Comparison of ENCODE assay signal across 11 cellular contexts in the genomic region with DNA sequence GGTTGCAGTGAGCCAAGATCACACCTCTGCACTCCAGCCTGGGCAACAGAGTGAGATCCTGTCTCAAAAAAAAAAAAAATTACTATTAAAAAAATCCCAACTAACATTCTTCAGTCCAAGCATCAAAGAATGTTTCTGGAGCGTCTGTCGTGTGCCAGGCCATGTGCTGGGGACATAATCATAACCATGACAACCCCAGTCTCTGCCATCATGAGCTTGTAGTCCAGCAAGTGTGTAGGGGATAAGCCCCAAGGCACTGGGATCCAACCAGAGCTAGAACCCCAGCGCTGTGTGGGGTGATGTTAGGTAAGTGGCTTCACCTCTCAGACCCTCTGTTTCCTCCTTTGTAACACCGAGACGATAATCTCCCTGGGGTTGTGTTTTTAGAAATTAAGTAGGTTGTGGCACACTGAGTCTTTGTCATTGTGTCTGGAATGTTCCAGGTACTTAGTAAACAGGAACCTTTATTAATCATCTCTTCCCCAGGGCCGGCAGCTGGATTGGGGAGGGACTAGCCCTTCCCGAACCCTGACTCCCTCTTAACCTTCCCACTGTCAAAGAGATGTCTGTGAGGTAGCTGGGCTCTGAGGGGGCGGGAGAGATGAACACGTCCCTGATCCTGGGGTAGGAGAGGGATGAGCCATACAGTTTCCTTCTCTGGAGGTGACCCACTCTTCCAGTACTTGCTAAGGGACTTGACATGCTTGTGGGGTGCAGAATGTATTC. TPM values are rescaled to one million over a fixed set of nuclear protein-coding genes. Genes with fewer than 3 reads are reported as not detected.
A peak's percentile ranks its signal among the peaks of the same experiment; 100 is the strongest.
DNase-seq lines count a peak whose midpoint lies in the region; ATAC-seq and TF ChIP-seq lines count a peak whose summit lies in the region.
"Had no signal": no experiment of that assay in that cellular context is flagged by ENCODE, and none has a peak within 500 bp of the region (broad histone marks: within the 10 kb centered on the region; RNA-seq: fewer than 3 reads in every experiment).

No MANE protein-coding gene starts in this region.

- no peak for DNase-seq in CD4-positive, CD25-positive, alpha-beta regulatory T cell
- DNase-seq in fibroblast of pulmonary artery (ENCODE audit: low read depth) (peak; percentile 44), trophoblast cell (no peak), mucosa of descending colon (no peak), mucosa of gallbladder (ENCODE audit: low spot score) (no peak), cortex of kidney (lab: John Stamatoyannopoulos, UW) (no peak)
- no peak for DNase-seq in activated T-cell treated with anti-CD3 and anti-CD28 coated beads, Interleukin-2, amount 50 U/mL, for 72 hours
- DNase-seq: aorta, NCI-H1930, T1000 had no signal

- peak overlapping the region in 1 of 4 donors; percentile 57 for H3K4me3 Mint-ChIP-seq in CD4-positive, CD25-positive, alpha-beta regulatory T cell
- no peak overlapping the region for H3K4me3 Mint-ChIP-seq in activated T-cell treated with anti-CD3 and anti-CD28 coated beads, Interleukin-2, amount 50 U/mL, for 72 hours

- no peaks in the 10 kb centered on the region for H3K9me3 Mint-ChIP-seq in CD4-positive, CD25-positive, alpha-beta regulatory T cell
- H3K9me3 Mint-ChIP-seq in activated T-cell treated with anti-CD3 and anti-CD28 coated beads, Interleukin-2, amount 50 U/mL, for 72 hours: peaks cover 0 to 2% of the 10 kb centered on the region in 2 donors

- no peaks in the 10 kb centered on the region for H3K9me3 ChIP-seq in CD4-positive, CD25-positive, alpha-beta regulatory T cell (ENCODE audit: control insufficient read depth in 2 of 2, low read length in 2 of 2)
- H3K9me3 ChIP-seq in trophoblast cell (ENCODE audit: insufficient read depth, low read depth, low read length) (no peaks in the 10 kb centered on the region), mucosa of descending colon (no peaks in the 10 kb centered on the region)

- no peak overlapping the region for H3K23ac ChIP-seq in trophoblast cell (ENCODE audit: low read length)

- H2BK120ac ChIP-seq in trophoblast cell (ENCODE audit: insufficient read depth, low read length, poor library complexity): no peak overlapping the region

- peaks cover 28% of the 10 kb centered on the region for H3K79me2 ChIP-seq in trophoblast cell (ENCODE audit: control insufficient read depth, insufficient read depth, low read length, poor library complexity)

- ATAC-seq in CD4-positive, CD25-positive, alpha-beta regulatory T cell (ENCODE audit: low read depth in 2 of 2): no peak
- ATAC-seq in mucosa of descending colon: no peak
- ATAC-seq in activated T-cell treated with anti-CD3 and anti-CD28 coated beads, Interleukin-2, amount 50 U/mL, for 72 hours (replicated peaks in 1 of 2): no peak

- peak overlapping the region; percentile 81 for H3K4ac ChIP-seq in trophoblast cell (ENCODE audit: low read depth, low read length)

- no peak overlapping the region for H3K4me3 ChIP-seq in CD4-positive, CD25-positive, alpha-beta regulatory T cell (ENCODE audit: low read depth, low read length)
- H3K4me3 ChIP-seq in fibroblast of pulmonary artery (replicated peaks; ENCODE audit: low read depth, low read length): peak overlapping the region; percentile 95
- H3K4me3 ChIP-seq in trophoblast cell (ENCODE audit: low read depth, low read length): no peak overlapping the region
- no peak overlapping the region for H3K4me3 ChIP-seq in mucosa of descending colon

- H3K36me3 ChIP-seq in CD4-positive, CD25-positive, alpha-beta regulatory T cell (ENCODE audit: control insufficient read depth, insufficient read depth, low read length): peaks cover 18% of the 10 kb centered on the region
- H3K36me3 ChIP-seq in trophoblast cell (ENCODE audit: control insufficient read depth in 1 of 2, insufficient read depth in 2 of 2, low read length in 2 of 2) (peaks cover 34 to 37% of the 10 kb centered on the region in 2 experiments), mucosa of descending colon (ENCODE audit: low read depth) (no peaks in the 10 kb centered on the region)

- H3K27me3 ChIP-seq in CD4-positive, CD25-positive, alpha-beta regulatory T cell (ENCODE audit: control insufficient read depth, insufficient read depth, low read length): no peaks in the 10 kb centered on the region
- no peaks in the 10 kb centered on the region for H3K27me3 ChIP-seq in trophoblast cell (ENCODE audit: insufficient read depth, low read length)

- H2AK5ac ChIP-seq in trophoblast cell (ENCODE audit: low read length): no peak overlapping the region

- no peak overlapping the region for H3K9ac ChIP-seq in trophoblast cell (ENCODE audit: low read length)

- H2BK5ac ChIP-seq in trophoblast cell (ENCODE audit: low read depth, low read length, poor library complexity): no peak overlapping the region

- intact Hi-C loops in mucosa of descending colon (cut with DNase I, micrococcal nuclease): no loop called here

- H3K4me2 ChIP-seq in trophoblast cell (ENCODE audit: low read length): no peak overlapping the region

- H3K27ac Mint-ChIP-seq in CD4-positive, CD25-positive, alpha-beta regulatory T cell: peak overlapping the region in 2 of 3 donors; percentile 28 to 35
- no peak overlapping the region for H3K27ac Mint-ChIP-seq in activated T-cell treated with anti-CD3 and anti-CD28 coated beads, Interleukin-2, amount 50 U/mL, for 72 hours

- no peak overlapping the region for H3K27ac ChIP-seq in CD4-positive, CD25-positive, alpha-beta regulatory T cell (ENCODE audit: insufficient read depth, low read length, poor library complexity, severe bottlenecking)
- H3K27ac ChIP-seq in adipose tissue (ENCODE audit: low read depth, low read length) (peak overlapping the region; percentile 6), trophoblast cell (ENCODE audit: low read depth, low read length) (no peak overlapping the region)

- no peak overlapping the region for H3K14ac ChIP-seq in trophoblast cell (ENCODE audit: low read length)

- H2AFZ ChIP-seq in trophoblast cell (ENCODE audit: insufficient read depth, low read length, poor library complexity): no peak overlapping the region

- TF ChIP-seq CTCF in fibroblast of pulmonary artery (IDR thresholded peaks at IDR 0.05; ENCODE audit: low read length, missing control alignments) (no peak), mucosa of descending colon (IDR thresholded peaks at IDR 0.05) (no peak)

- no peak overlapping the region for H4K8ac ChIP-seq in trophoblast cell (ENCODE audit: low read depth, low read length)

- H2BK12ac ChIP-seq in trophoblast cell (ENCODE audit: low read length): no peak overlapping the region

- H3K36me3 Mint-ChIP-seq in CD4-positive, CD25-positive, alpha-beta regulatory T cell: peaks cover 18% of the 10 kb centered on the region
- peaks cover 16 to 30% of the 10 kb centered on the region in 2 donors for H3K36me3 Mint-ChIP-seq in activated T-cell treated with anti-CD3 and anti-CD28 coated beads, Interleukin-2, amount 50 U/mL, for 72 hours (ENCODE audit: insufficient read depth in 2 of 2)

- H3K4me1 ChIP-seq in CD4-positive, CD25-positive, alpha-beta regulatory T cell (ENCODE audit: control insufficient read depth, insufficient read depth, low read length, poor library complexity, severe bottlenecking): peaks cover 26% of the 10 kb centered on the region
- H3K4me1 ChIP-seq in trophoblast cell (ENCODE audit: control insufficient read depth in 1 of 2, insufficient read depth in 2 of 2, low read length in 2 of 2): peaks cover 5 to 7% of the 10 kb centered on the region in 2 experiments
- peaks cover 30% of the 10 kb centered on the region for H3K4me1 ChIP-seq in mucosa of descending colon (ENCODE audit: low read depth)

- H3K4me1 Mint-ChIP-seq in CD4-positive, CD25-positive, alpha-beta regulatory T cell: peaks cover 11 to 54% (median 30%) of the 10 kb centered on the region in 4 donors
- peaks cover 70% of the 10 kb centered on the region for H3K4me1 Mint-ChIP-seq in activated T-cell treated with anti-CD3 and anti-CD28 coated beads, Interleukin-2, amount 50 U/mL, for 72 hours (ENCODE audit: low read depth)

- peaks cover 22% of the 10 kb centered on the region for H3K79me1 ChIP-seq in trophoblast cell (ENCODE audit: low read length)

- no peak overlapping the region for H4K91ac ChIP-seq in trophoblast cell (ENCODE audit: low read depth, low read length)

- WGBS in adipose tissue, 3 donors: 52 to 60% (median 57%) methylated on average over 9 of the region's 9 CpGs
- WGBS in trophoblast cell (ENCODE audit: extremely low coverage, insufficient coverage, insufficient read length): no CpG with 5 or more reads among the region's 9 CpGs

- no peak overlapping the region for H4K12ac ChIP-seq in trophoblast cell (ENCODE audit: low read depth, low read length)

- H3K27me3 Mint-ChIP-seq in CD4-positive, CD25-positive, alpha-beta regulatory T cell: no peaks in the 10 kb centered on the region
- no peaks in the 10 kb centered on the region for H3K27me3 Mint-ChIP-seq in activated T-cell treated with anti-CD3 and anti-CD28 coated beads, Interleukin-2, amount 50 U/mL, for 72 hours (ENCODE audit: low read depth)

- H3K18ac ChIP-seq in trophoblast cell (ENCODE audit: low read length): no peak overlapping the region

RNA-seq across cellular contexts. Expression of gene ITPKC, which starts 5.2 kb away (rescaled TPM):
- total RNA-seq in CD4-positive, CD25-positive, alpha-beta regulatory T cell: 5.6 TPM
- polyA plus RNA-seq in CD4-positive, CD25-positive, alpha-beta regulatory T cell: 1 to 10 TPM; 2.2 to 4.8 (median 4.5) TPM
- polyA plus RNA-seq in adipose tissue: 10 to 100 TPM; 14.6 to 58.3 (median 43.1) TPM
- polyA plus RNA-seq in trophoblast cell (2013): 13.1 and 13.5 TPM in 2 replicates
- 10 to 100 TPM; 22.1 to 26.1 (median 23.2) TPM for total RNA-seq in mucosa of descending colon
- 10 to 100 TPM; 14.4 to 15.1 TPM for total RNA-seq in activated T-cell treated with anti-CD3 and anti-CD28 coated beads, Interleukin-2, amount 50 U/mL, for 72 hours
- total RNA-seq in mucosa of gallbladder: 21.4 TPM

RNA-seq across cellular contexts. Expression of gene COQ8B, which starts 5.4 kb away (rescaled TPM):
- 32.4 TPM for total RNA-seq in CD4-positive, CD25-positive, alpha-beta regulatory T cell
- polyA plus RNA-seq in CD4-positive, CD25-positive, alpha-beta regulatory T cell: 10 to 100 TPM; 10.6 to 15.0 (median 13.5) TPM
- polyA plus RNA-seq in adipose tissue: 10 to 100 TPM; 26.2 to 35.5 (median 29.4) TPM
- 14.4 and 14.9 TPM in 2 replicates for polyA plus RNA-seq in trophoblast cell (2013)
- 10 to 100 TPM; 29.9 to 49.2 (median 39.3) TPM for total RNA-seq in mucosa of descending colon
- 10 to 100 TPM; 45.4 to 58.6 TPM for total RNA-seq in activated T-cell treated with anti-CD3 and anti-CD28 coated beads, Interleukin-2, amount 50 U/mL, for 72 hours
- total RNA-seq in mucosa of gallbladder: 76.4 TPM

RNA-seq across cellular contexts. Expression of gene ACTMAP, which starts 28.2 kb away (rescaled TPM):
- total RNA-seq in CD4-positive, CD25-positive, alpha-beta regulatory T cell: 5.5 TPM
- 1 to 10 TPM; 2.1 to 3.2 (median 2.6) TPM for polyA plus RNA-seq in CD4-positive, CD25-positive, alpha-beta regulatory T cell
- polyA plus RNA-seq in adipose tissue: 1 to 10 TPM; 3.5 to 7.1 (median 5.1) TPM
- 7.5 and 8.6 TPM in 2 replicates for polyA plus RNA-seq in trophoblast cell (2013)
- total RNA-seq in mucosa of descending colon (10 to 100 TPM; 10.9 to 16.7 (median 13.8) TPM), mucosa of gallbladder (11.6 TPM)
- total RNA-seq in activated T-cell treated with anti-CD3 and anti-CD28 coated beads, Interleukin-2, amount 50 U/mL, for 72 hours: 10 to 100 TPM; 32.8 to 45.1 TPM

RNA-seq across cellular contexts. Expression of gene SNRPA, which starts 28.9 kb away (rescaled TPM):
- total RNA-seq in CD4-positive, CD25-positive, alpha-beta regulatory T cell: 78.6 TPM
- 10 to 100 TPM; 36.3 to 45.7 (median 40.5) TPM for polyA plus RNA-seq in CD4-positive, CD25-positive, alpha-beta regulatory T cell
- polyA plus RNA-seq in adipose tissue: 10 to 100 TPM; 21.2 to 44.1 (median 42.8) TPM
- 159 and 164 TPM in 2 replicates for polyA plus RNA-seq in trophoblast cell (2013)
- 10 to 100 TPM; 54.0 to 81.7 (median 59.9) TPM for total RNA-seq in mucosa of descending colon
- 100 to 1,000 TPM; 201 to 290 TPM for total RNA-seq in activated T-cell treated with anti-CD3 and anti-CD28 coated beads, Interleukin-2, amount 50 U/mL, for 72 hours
- total RNA-seq in mucosa of gallbladder: 58.1 TPM

RNA-seq across cellular contexts. Expression of gene NUMBL, which starts 31.6 kb away (rescaled TPM):
- total RNA-seq in CD4-positive, CD25-positive, alpha-beta regulatory T cell: 10.4 TPM
- polyA plus RNA-seq in CD4-positive, CD25-positive, alpha-beta regulatory T cell: 1 to 10 TPM in 1 of 4 donors, under 1 TPM in 3; 0.17 to 1.3 (median 0.43) TPM
- 10 to 100 TPM in 2 of 3 donors, 1 to 10 TPM in 1; 7.1 to 30.7 (median 27.2) TPM for polyA plus RNA-seq in adipose tissue
- polyA plus RNA-seq in trophoblast cell (2013): 20.5 and 21.5 TPM in 2 replicates
- total RNA-seq in mucosa of descending colon: 10 to 100 TPM; 10.2 to 39.7 (median 16.9) TPM
- 10 to 100 TPM; 16.1 to 18.6 TPM for total RNA-seq in activated T-cell treated with anti-CD3 and anti-CD28 coated beads, Interleukin-2, amount 50 U/mL, for 72 hours
- 52.9 TPM for total RNA-seq in mucosa of gallbladder
